In genomic region chr1:22325531-22326371, GRCh38 we compare ENCODE assay signal across 14 cellular contexts.
A peak's percentile ranks its signal among the peaks of the same experiment; 100 is the strongest.
DNase-seq lines count a peak whose midpoint lies in the region; ATAC-seq and TF ChIP-seq lines count a peak whose summit lies in the region.
"Had no signal": no experiment of that assay in that cellular context is flagged by ENCODE, and none has a peak within 500 bp of the region (broad histone marks: within the 10 kb centered on the region; RNA-seq: fewer than 3 reads in every experiment).

No MANE protein-coding gene starts in this region.

- H3K9me3 ChIP-seq in OCI-LY7 (ENCODE audit: low read length) = no peaks in the 10 kb centered on the region

- intact Hi-C loops in sciatic nerve (cut with DNase I) (no loop called here), OCI-LY7 (cut with micrococcal nuclease; ENCODE audit: unreplicated experiment) (no loop called here)

- H3K9me2 ChIP-seq in OCI-LY7 (ENCODE audit: insufficient read depth, low read length) = no peaks in the 10 kb centered on the region

- BruUV-seq in OCI-LY7 (replicated peaks; lab: Mats Ljungman, UMichigan) = no TSS peak

- no peak overlapping the region for H2AFZ ChIP-seq in OCI-LY7 (ENCODE audit: low read length)
- H2AFZ ChIP-seq: PC-9 had no signal

- POLR2A ChIA-PET in OCI-LY7 (lab: Charles Lee) = no interaction called here

- no peaks in the 10 kb centered on the region for H3K27me3 Mint-ChIP-seq in stimulated activated naive CD8-positive, alpha-beta T cell treated with anti-CD3 and anti-CD28 coated beads, Interleukin-15, Interleukin-2, amounts not matched to agents 100 ng/mL and 50 ng/mL, for 24 hours

- no peak for DNase-seq in stimulated activated naive CD8-positive, alpha-beta T cell treated with anti-CD3 and anti-CD28 coated beads, Interleukin-15, Interleukin-2, amounts not matched to agents 100 U/mL and 50 U/mL, for 24 hours
- DNase-seq in left lobe of liver (ENCODE audit: low spot score) (peak; percentile 32), sciatic nerve (ENCODE audit: low spot score) (peak; percentile 45), RKO (ENCODE audit: low spot score) (no peak), OCI-LY7 (ENCODE audit: low spot score) (no peak), NCI-H345 treated with DMSO at 0.1 percent for 48 hours (lab: John Stamatoyannopoulos, UW; ENCODE audit: unreplicated experiment) (no peak)
- DNase-seq: CD4-positive, CD25-positive, alpha-beta regulatory T cell; DMS53; KBM-7; NCI-H146; NCI-H226; PC-9 had no signal

- H3K36me3 ChIP-seq in OCI-LY7 (ENCODE audit: insufficient read depth, low read length) = no peaks in the 10 kb centered on the region

- H3K4me3 Mint-ChIP-seq in stimulated activated naive CD8-positive, alpha-beta T cell treated with anti-CD3 and anti-CD28 coated beads, Interleukin-15, Interleukin-2, amounts not matched to agents 100 ng/mL and 50 ng/mL, for 24 hours = no peak overlapping the region
- H3K4me3 Mint-ChIP-seq: CD4-positive, CD25-positive, alpha-beta regulatory T cell had no signal

- no peak overlapping the region for H3K27ac ChIP-seq in OCI-LY7 (ENCODE audit: low read depth, low read length, poor library complexity, severe bottlenecking)
- H3K27ac ChIP-seq: PC-9 had no signal

- TF ChIP-seq CTCF in OCI-LY7 (conservative IDR thresholded peaks at IDR 0.05; ENCODE audit: low read length) = no peak

- H3K79me2 ChIP-seq in OCI-LY7 (ENCODE audit: insufficient read depth, low read depth, low read length) = no peaks in the 10 kb centered on the region

- H3K9me3 Mint-ChIP-seq in stimulated activated naive CD8-positive, alpha-beta T cell treated with anti-CD3 and anti-CD28 coated beads, Interleukin-15, Interleukin-2, amounts not matched to agents 100 ng/mL and 50 ng/mL, for 24 hours = no peaks in the 10 kb centered on the region

- no peaks in the 10 kb centered on the region for H3K4me1 ChIP-seq in OCI-LY7 (ENCODE audit: insufficient read depth, low read length, poor library complexity, severe bottlenecking)

- ATAC-seq in stimulated activated naive CD8-positive, alpha-beta T cell treated with anti-CD3 and anti-CD28 coated beads, Interleukin-15, Interleukin-2, amounts not matched to agents 100 U/mL and 50 U/mL, for 24 hours = no peak
- ATAC-seq in left lobe of liver (no peak), sciatic nerve (no peak), GM18907 (IDR thresholded peaks at IDR 0.05; ENCODE audit: unreplicated experiment) (no peak)

- no peaks in the 10 kb centered on the region for H3K4me1 Mint-ChIP-seq in stimulated activated naive CD8-positive, alpha-beta T cell treated with anti-CD3 and anti-CD28 coated beads, Interleukin-15, Interleukin-2, amounts not matched to agents 100 ng/mL and 50 ng/mL, for 24 hours (ENCODE audit: low read depth)
- H3K4me1 Mint-ChIP-seq: CD4-positive, CD25-positive, alpha-beta regulatory T cell had no signal

- no peak overlapping the region for H3K4me3 ChIP-seq in OCI-LY7 (ENCODE audit: low read depth, low read length, poor library complexity, severe bottlenecking)
- H3K4me3 ChIP-seq: PC-9 had no signal

- peak overlapping the region; percentile 26 for H3K27ac Mint-ChIP-seq in stimulated activated naive CD8-positive, alpha-beta T cell treated with anti-CD3 and anti-CD28 coated beads, Interleukin-15, Interleukin-2, amounts not matched to agents 100 ng/mL and 50 ng/mL, for 24 hours
- H3K27ac Mint-ChIP-seq: CD4-positive, CD25-positive, alpha-beta regulatory T cell had no signal

- CTCF ChIA-PET in OCI-LY7 (lab: Charles Lee; ENCODE audit: unreplicated experiment) = no interaction called here

- no peaks in the 10 kb centered on the region for H3K36me3 Mint-ChIP-seq in stimulated activated naive CD8-positive, alpha-beta T cell treated with anti-CD3 and anti-CD28 coated beads, Interleukin-15, Interleukin-2, amounts not matched to agents 100 ng/mL and 50 ng/mL, for 24 hours (ENCODE audit: low read depth)
- H3K36me3 Mint-ChIP-seq: CD4-positive, CD25-positive, alpha-beta regulatory T cell had no signal

- no peaks in the 10 kb centered on the region for H4K20me1 ChIP-seq in OCI-LY7 (ENCODE audit: insufficient read depth, low read length)

- H3K4me2 ChIP-seq in OCI-LY7 (ENCODE audit: low read length) = no peak overlapping the region
- H3K4me2 ChIP-seq: PC-9 had no signal

Comparison
In these comparisons a context has a peak if more than half of its experiments do, and no peak if none do; other contexts are left out.
1. DNase-seq: peak in left lobe of liver (single experiment) and sciatic nerve (single experiment); none in stimulated activated naive CD8-positive, alpha-beta T cell treated with anti-CD3 and anti-CD28 coated beads, Interleukin-15, Interleukin-2, amounts not matched to agents 100 U/mL and 50 U/mL, for 24 hours (single experiment), RKO (single experiment), OCI-LY7 (single experiment) and NCI-H345 treated with DMSO at 0.1 percent for 48 hours (single experiment).